ENCODE assay signal across 7 cellular contexts in genomic region chr1:147993400-147993799, GRCh38.
A peak's percentile ranks its signal among the peaks of the same experiment; 100 is the strongest.
DNase-seq lines count a peak whose midpoint lies in the region; ATAC-seq lines count a peak whose summit lies in the region.
"Not testable (repeated sequence)": the region's sequence is repeated elsewhere in the genome, so short reads cannot be mapped to it uniquely, and the experiment has no call there.

No MANE protein-coding gene starts in this region.

- intact Hi-C loops in activated CD4-positive, alpha-beta memory T cell treated with anti-CD3 and anti-CD28 coated beads for 36 hours (cut with micrococcal nuclease); activated T-helper 2 cell treated with anti-CD3 and anti-CD28 coated beads, Interferon-gamma antibody, Interleukin-2, Interleukin-4, amounts not matched to agents 10 μg/mL and 5 μg/mL and 100 μg/mL, durations not matched to agents 14 hours and 24 hours and 36 hours (cut with micrococcal nuclease): not testable (repeated sequence)

- ATAC-seq in activated naive CD4-positive, alpha-beta T cell treated with anti-CD3 and anti-CD28 coated beads, Interleukin-2, amount 50 U/mL, for 72 hours, result peak; percentile 48 to 60
- ATAC-seq in activated naive CD8-positive, alpha-beta T cell treated with anti-CD3 and anti-CD28 coated beads, Interleukin-2, amount 50 U/mL, for 24 hours, result peak; percentile 31
- peak; percentile 7 for ATAC-seq in stimulated activated naive CD8-positive, alpha-beta T cell treated with anti-CD3 and anti-CD28 coated beads, Interleukin-15, Interleukin-2, amounts not matched to agents 100 U/mL and 50 U/mL, for 24 hours

- DNase-seq in T-helper 2 cell treated with Interferon-gamma antibody and Interleukin-4, amounts not matched to agents 5 μg/mL and 100 μg/mL, for 36 hours (ENCODE audit: low spot score); activated CD4-positive, alpha-beta memory T cell treated with anti-CD3 and anti-CD28 coated beads for 36 hours; activated T-cell treated with anti-CD3 and anti-CD28 coated beads, Interleukin-2, amount 50 U/mL, for 24 hours; activated T-helper 2 cell treated with anti-CD3 and anti-CD28 coated beads, Interferon-gamma antibody, Interleukin-2, Interleukin-4, amounts not matched to agents 10 μg/mL and 5 μg/mL and 100 μg/mL, durations not matched to agents 14 hours and 24 hours and 36 hours (ENCODE audit: low spot score); activated naive CD4-positive, alpha-beta T cell treated with anti-CD3 and anti-CD28 coated beads, Interleukin-2, amount 50 U/mL, for 72 hours (ENCODE audit: low spot score in 2 of 2); activated naive CD8-positive, alpha-beta T cell treated with anti-CD3 and anti-CD28 coated beads, Interleukin-2, amount 50 U/mL, for 24 hours; stimulated activated naive CD8-positive, alpha-beta T cell treated with anti-CD3 and anti-CD28 coated beads, Interleukin-15, Interleukin-2, amounts not matched to agents 100 U/mL and 50 U/mL, for 24 hours: not testable (repeated sequence)

- H3K4me3 Mint-ChIP-seq in T-helper 2 cell treated with Interferon-gamma antibody and Interleukin-4, amounts not matched to agents 5 μg/mL and 100 μg/mL, for 36 hours, result peak overlapping the region; percentile 46
- not testable (repeated sequence) for H3K4me3 Mint-ChIP-seq in activated CD4-positive, alpha-beta memory T cell treated with anti-CD3 and anti-CD28 coated beads for 36 hours; activated T-helper 2 cell treated with anti-CD3 and anti-CD28 coated beads, Interferon-gamma antibody, Interleukin-2, Interleukin-4, amounts not matched to agents 10 μg/mL and 5 μg/mL and 100 μg/mL, durations not matched to agents 14 hours and 24 hours and 36 hours (ENCODE audit: low read depth)
- H3K4me3 Mint-ChIP-seq in activated T-cell treated with anti-CD3 and anti-CD28 coated beads, Interleukin-2, amount 50 U/mL, for 24 hours, result peak overlapping the region; percentile 10
- peak overlapping the region; percentile 13 for H3K4me3 Mint-ChIP-seq in activated naive CD8-positive, alpha-beta T cell treated with anti-CD3 and anti-CD28 coated beads, Interleukin-2, amount 50 U/mL, for 24 hours

- H3K27me3 Mint-ChIP-seq in T-helper 2 cell treated with Interferon-gamma antibody and Interleukin-4, amounts not matched to agents 5 μg/mL and 100 μg/mL, for 36 hours (ENCODE audit: low read depth); activated CD4-positive, alpha-beta memory T cell treated with anti-CD3 and anti-CD28 coated beads for 36 hours; activated T-cell treated with anti-CD3 and anti-CD28 coated beads, Interleukin-2, amount 50 U/mL, for 24 hours; activated T-helper 2 cell treated with anti-CD3 and anti-CD28 coated beads, Interferon-gamma antibody, Interleukin-2, Interleukin-4, amounts not matched to agents 10 μg/mL and 5 μg/mL and 100 μg/mL, durations not matched to agents 14 hours and 24 hours and 36 hours (ENCODE audit: low read depth); activated naive CD8-positive, alpha-beta T cell treated with anti-CD3 and anti-CD28 coated beads, Interleukin-2, amount 50 U/mL, for 24 hours: not testable (repeated sequence)

- H3K9me3 Mint-ChIP-seq in T-helper 2 cell treated with Interferon-gamma antibody and Interleukin-4, amounts not matched to agents 5 μg/mL and 100 μg/mL, for 36 hours; activated CD4-positive, alpha-beta memory T cell treated with anti-CD3 and anti-CD28 coated beads for 36 hours; activated T-cell treated with anti-CD3 and anti-CD28 coated beads, Interleukin-2, amount 50 U/mL, for 24 hours; activated T-helper 2 cell treated with anti-CD3 and anti-CD28 coated beads, Interferon-gamma antibody, Interleukin-2, Interleukin-4, amounts not matched to agents 10 μg/mL and 5 μg/mL and 100 μg/mL, durations not matched to agents 14 hours and 24 hours and 36 hours; activated naive CD4-positive, alpha-beta T cell treated with anti-CD3 and anti-CD28 coated beads, Interleukin-2, amount 50 U/mL, for 72 hours; activated naive CD8-positive, alpha-beta T cell treated with anti-CD3 and anti-CD28 coated beads, Interleukin-2, amount 50 U/mL, for 24 hours: not testable (repeated sequence)

- CTCF ChIA-PET in activated CD4-positive, alpha-beta memory T cell treated with anti-CD3 and anti-CD28 coated beads for 36 hours (lab: Charles Lee), result not testable (repeated sequence)

- POLR2A ChIA-PET in activated CD4-positive, alpha-beta memory T cell treated with anti-CD3 and anti-CD28 coated beads for 36 hours (lab: Charles Lee), result not testable (repeated sequence)

- H3K4me1 Mint-ChIP-seq in T-helper 2 cell treated with Interferon-gamma antibody and Interleukin-4, amounts not matched to agents 5 μg/mL and 100 μg/mL, for 36 hours (ENCODE audit: low read depth), result peaks cover 14% of the 10 kb centered on the region
- peaks cover 15% of the 10 kb centered on the region for H3K4me1 Mint-ChIP-seq in activated CD4-positive, alpha-beta memory T cell treated with anti-CD3 and anti-CD28 coated beads for 36 hours (ENCODE audit: low read depth)
- H3K4me1 Mint-ChIP-seq in activated T-cell treated with anti-CD3 and anti-CD28 coated beads, Interleukin-2, amount 50 U/mL, for 24 hours (ENCODE audit: low read depth), result peaks cover 20% of the 10 kb centered on the region
- H3K4me1 Mint-ChIP-seq in activated T-helper 2 cell treated with anti-CD3 and anti-CD28 coated beads, Interferon-gamma antibody, Interleukin-2, Interleukin-4, amounts not matched to agents 10 μg/mL and 5 μg/mL and 100 μg/mL, durations not matched to agents 14 hours and 24 hours and 36 hours (ENCODE audit: low read depth), result peaks cover 17% of the 10 kb centered on the region
- H3K4me1 Mint-ChIP-seq in activated naive CD8-positive, alpha-beta T cell treated with anti-CD3 and anti-CD28 coated beads, Interleukin-2, amount 50 U/mL, for 24 hours, result peaks cover 29% of the 10 kb centered on the region

- not testable (repeated sequence) for H3K27ac Mint-ChIP-seq in T-helper 2 cell treated with Interferon-gamma antibody and Interleukin-4, amounts not matched to agents 5 μg/mL and 100 μg/mL, for 36 hours
- H3K27ac Mint-ChIP-seq in activated CD4-positive, alpha-beta memory T cell treated with anti-CD3 and anti-CD28 coated beads for 36 hours, result peak overlapping the region; percentile 30
- H3K27ac Mint-ChIP-seq in activated T-cell treated with anti-CD3 and anti-CD28 coated beads, Interleukin-2, amount 50 U/mL, for 24 hours, result peak overlapping the region; percentile 81
- peak overlapping the region; percentile 30 for H3K27ac Mint-ChIP-seq in activated T-helper 2 cell treated with anti-CD3 and anti-CD28 coated beads, Interferon-gamma antibody, Interleukin-2, Interleukin-4, amounts not matched to agents 10 μg/mL and 5 μg/mL and 100 μg/mL, durations not matched to agents 14 hours and 24 hours and 36 hours
- H3K27ac Mint-ChIP-seq in activated naive CD4-positive, alpha-beta T cell treated with anti-CD3 and anti-CD28 coated beads, Interleukin-2, amount 50 U/mL, for 72 hours, result peak overlapping the region in 1 of 2 donors; percentile 62
- H3K27ac Mint-ChIP-seq in activated naive CD8-positive, alpha-beta T cell treated with anti-CD3 and anti-CD28 coated beads, Interleukin-2, amount 50 U/mL, for 24 hours, result peak overlapping the region; percentile 79

- H3K36me3 Mint-ChIP-seq in T-helper 2 cell treated with Interferon-gamma antibody and Interleukin-4, amounts not matched to agents 5 μg/mL and 100 μg/mL, for 36 hours (ENCODE audit: low read depth), result peaks cover 25% of the 10 kb centered on the region
- H3K36me3 Mint-ChIP-seq in activated CD4-positive, alpha-beta memory T cell treated with anti-CD3 and anti-CD28 coated beads for 36 hours, result peaks cover 11% of the 10 kb centered on the region
- peaks cover 22% of the 10 kb centered on the region for H3K36me3 Mint-ChIP-seq in activated T-cell treated with anti-CD3 and anti-CD28 coated beads, Interleukin-2, amount 50 U/mL, for 24 hours (ENCODE audit: low read depth)
- peaks cover 23% of the 10 kb centered on the region for H3K36me3 Mint-ChIP-seq in activated T-helper 2 cell treated with anti-CD3 and anti-CD28 coated beads, Interferon-gamma antibody, Interleukin-2, Interleukin-4, amounts not matched to agents 10 μg/mL and 5 μg/mL and 100 μg/mL, durations not matched to agents 14 hours and 24 hours and 36 hours (ENCODE audit: low read depth)
- H3K36me3 Mint-ChIP-seq in activated naive CD4-positive, alpha-beta T cell treated with anti-CD3 and anti-CD28 coated beads, Interleukin-2, amount 50 U/mL, for 72 hours, result not testable (repeated sequence)
- H3K36me3 Mint-ChIP-seq in activated naive CD8-positive, alpha-beta T cell treated with anti-CD3 and anti-CD28 coated beads, Interleukin-2, amount 50 U/mL, for 24 hours (ENCODE audit: low read depth), result peaks cover 18% of the 10 kb centered on the region
